In genomic region chrX:121987163-121987562, GRCh38 we compare ENCODE assay signal across 21 cellular contexts.
A peak's percentile ranks its signal among the peaks of the same experiment; 100 is the strongest.
DNase-seq lines count a peak whose midpoint lies in the region; TF ChIP-seq lines count a peak whose summit lies in the region.
"Had no signal": no experiment of that assay in that cellular context is flagged by ENCODE, and none has a peak within 500 bp of the region (broad histone marks: within the 10 kb centered on the region; RNA-seq: fewer than 3 reads in every experiment).

No MANE protein-coding gene starts in this region.

- H3K4me3 ChIP-seq in BJ (ENCODE audit: low read depth, low read length) = no peak overlapping the region
- H3K4me3 ChIP-seq in choroid plexus epithelial cell (ENCODE audit: low read depth, low read length) = no peak overlapping the region
- H3K4me3 ChIP-seq in mesenchymal stem cell (ENCODE audit: insufficient read depth in 1 of 2, low read depth in 1 of 2, low read length in 2 of 2) = no peak overlapping the region
- H3K4me3 ChIP-seq in brain microvascular endothelial cell (ENCODE audit: low read depth, low read length) = no peak overlapping the region
- no peak overlapping the region for H3K4me3 ChIP-seq in vagina
- H3K4me3 ChIP-seq: gastroesophageal sphincter, HAP-1, lung, psoas muscle, thoracic aorta had no signal

- CTCF ChIA-PET in BJ (lab: Yijun Ruan, JAX) = no interaction called here

- no peak overlapping the region for H3K4me2 ChIP-seq in mesenchymal stem cell (ENCODE audit: low read length, poor library complexity, severe bottlenecking)

- TF ChIP-seq CTCF in BJ (IDR thresholded peaks at IDR 0.05; ENCODE audit: insufficient read depth, low read depth, low read length) (no peak), choroid plexus epithelial cell (conservative IDR thresholded peaks at IDR 0.05; ENCODE audit: low read depth, low read length) (no peak), brain microvascular endothelial cell (IDR thresholded peaks at IDR 0.05; ENCODE audit: low read depth, low read length, missing control alignments) (no peak), vagina (IDR thresholded peaks at IDR 0.05) (no peak)

- H2BK15ac ChIP-seq in mesenchymal stem cell (ENCODE audit: low read depth, poor library complexity, severe bottlenecking) = no peak overlapping the region

- intact Hi-C loops in vagina (cut with DNase I) = no loop called here

- no peak overlapping the region for H2BK120ac ChIP-seq in mesenchymal stem cell (ENCODE audit: low read depth, low read length)

- H3K18ac ChIP-seq in mesenchymal stem cell (ENCODE audit: low read depth in 1 of 2, low read length in 2 of 2) = no peak overlapping the region

- H3K14ac ChIP-seq in mesenchymal stem cell (ENCODE audit: low read length in 2 of 2) = no peak overlapping the region

- no peak overlapping the region for H3K4ac ChIP-seq in mesenchymal stem cell (ENCODE audit: low read depth in 1 of 2, low read length in 2 of 2)

- no peak overlapping the region for H3K27ac ChIP-seq in mesenchymal stem cell (ENCODE audit: low read length, poor library complexity, severe bottlenecking)
- H3K27ac ChIP-seq in brain microvascular endothelial cell = no peak overlapping the region
- no peak overlapping the region for H3K27ac ChIP-seq in vagina
- H3K27ac ChIP-seq: gastroesophageal sphincter, psoas muscle, thoracic aorta had no signal

- no peak overlapping the region for H2BK5ac ChIP-seq in mesenchymal stem cell (ENCODE audit: low read depth, low read length, poor library complexity, severe bottlenecking)

- H3K23ac ChIP-seq in mesenchymal stem cell (ENCODE audit: low read length in 2 of 2) = no peak overlapping the region

- H3K9me3 ChIP-seq in mesenchymal stem cell (ENCODE audit: control insufficient read depth, low read length) (peaks cover 10% of the 10 kb centered on the region), vagina (no peaks in the 10 kb centered on the region)
- H3K9me3 ChIP-seq: gastroesophageal sphincter, HAP-1, psoas muscle, thoracic aorta had no signal

- H3K27me3 ChIP-seq in BJ (ENCODE audit: control insufficient read depth, insufficient read depth, low read length) (no peaks in the 10 kb centered on the region), mesenchymal stem cell (ENCODE audit: control insufficient read depth in 1 of 2, insufficient read depth in 1 of 2, low read length in 2 of 2) (no peaks in the 10 kb centered on the region), brain microvascular endothelial cell (replicated peaks) (no peaks in the 10 kb centered on the region), vagina (no peaks in the 10 kb centered on the region)
- H3K27me3 ChIP-seq: gastroesophageal sphincter had no signal

- peak overlapping the region; percentile 66 for H3K9ac ChIP-seq in mesenchymal stem cell (ENCODE audit: low read length)

- in situ Hi-C loops in brain microvascular endothelial cell (cut with HindIII; ENCODE audit: low pct_ligation_motif_present, low sequenced_read_pairs) = no loop called here

- no peak overlapping the region for H2AK5ac ChIP-seq in mesenchymal stem cell (ENCODE audit: low read length, severe bottlenecking)

- peak; percentile 72 for DNase-seq in BJ (ENCODE audit: low read depth)
- DNase-seq in HS-5 (ENCODE audit: low read depth) = peak; percentile 37
- DNase-seq in choroid plexus epithelial cell (ENCODE audit: low read depth) = peak; percentile 50
- DNase-seq in mesenchymal stem cell = no peak
- no peak for DNase-seq in brain microvascular endothelial cell
- DNase-seq in vagina (ENCODE audit: extremely low spot score in 2 of 2) = no peak
- no peak for DNase-seq in SIG-M5 (lab: John Stamatoyannopoulos, UW)
- no peak for DNase-seq in medulla oblongata (ENCODE audit: extremely low spot score)
- DNase-seq: activated CD4-positive, alpha-beta memory T cell treated with anti-CD3 and anti-CD28 coated beads, Interleukin-2, amount 10 ng/mL, durations not matched to agents 7 days and 5 days; activated effector memory CD4-positive, alpha-beta T cell treated with Interleukin-2 at 50 U/mL for 16 hours; cortex of kidney; KBM-7; MM.1S; NCI-H1436 treated with DMSO at 0.1 percent for 48 hours; psoas muscle; stimulated activated naive CD4-positive, alpha-beta T cell; SW 1271 had no signal

- H3K79me1 ChIP-seq in mesenchymal stem cell (replicated peaks; ENCODE audit: low read length, poor library complexity, severe bottlenecking) = no peaks in the 10 kb centered on the region

- no peaks in the 10 kb centered on the region for H3K36me3 ChIP-seq in BJ (ENCODE audit: control insufficient read depth, insufficient read depth, low read length)
- H3K36me3 ChIP-seq in mesenchymal stem cell (ENCODE audit: control insufficient read depth in 1 of 2, insufficient read depth in 2 of 2, low read depth in 1 of 2, low read length in 2 of 2) = no peaks in the 10 kb centered on the region
- no peaks in the 10 kb centered on the region for H3K36me3 ChIP-seq in brain microvascular endothelial cell (replicated peaks)
- H3K36me3 ChIP-seq in vagina = no peaks in the 10 kb centered on the region
- H3K36me3 ChIP-seq: gastroesophageal sphincter, HAP-1, thoracic aorta had no signal

- no peak for TF ChIP-seq POLR2A in vagina (IDR thresholded peaks at IDR 0.05)

- H3K4me1 ChIP-seq in mesenchymal stem cell (ENCODE audit: control insufficient read depth, insufficient read depth, low read depth, low read length) (no peaks in the 10 kb centered on the region), vagina (no peaks in the 10 kb centered on the region)
- H3K4me1 ChIP-seq: gastroesophageal sphincter, HAP-1, psoas muscle had no signal

- H4K91ac ChIP-seq in mesenchymal stem cell (ENCODE audit: low read length) = no peak overlapping the region

- H2AFZ ChIP-seq in mesenchymal stem cell (ENCODE audit: low read depth, low read length) = no peak overlapping the region

- POLR2A ChIA-PET in BJ (lab: Charles Lee) = no interaction called here

- WGBS in mesenchymal stem cell = 100% methylated on average over 1 of the region's 1 CpG

- no peak overlapping the region for H4K8ac ChIP-seq in mesenchymal stem cell (ENCODE audit: low read length)

- H2BK12ac ChIP-seq in mesenchymal stem cell (ENCODE audit: low read length in 2 of 2) = no peak overlapping the region

Comparison
In these comparisons a context has a peak if more than half of its experiments do, and no peak if none do; other contexts are left out.
1. DNase-seq: peak in BJ (single experiment), HS-5 (single experiment) and choroid plexus epithelial cell (single experiment); none in mesenchymal stem cell (single experiment), brain microvascular endothelial cell (single experiment), vagina (0 of 2), SIG-M5 (single experiment) and medulla oblongata (single experiment).